In genomic region chr1:161863549-161863948, GRCh38 we compare ENCODE assay signal across 1 cellular context.
TF ChIP-seq lines count a peak whose summit lies in the region.

No MANE protein-coding gene starts in this region.

TF ChIP-seq in GM12878, 131 proteins besides CTCF, POLR2A, EP300 and RAD21:
- no peak for TF ChIP-seq ZBTB11 (CRISPR knock-in tag; IDR thresholded peaks at IDR 0.05)
- TF ChIP-seq ZNF592 (IDR thresholded peaks at IDR 0.05), result no peak
- no peak for TF ChIP-seq ZNF384 (IDR thresholded peaks at IDR 0.05; ENCODE audit: borderline replicate concordance, low read depth, low read length)
TF ChIP-seq in GM12878: peak in this region for 0.
